18 cellular contexts compared by ENCODE assay signal in genomic region chr16:66262253-66263167, GRCh38.
DNase-seq lines count a peak whose midpoint lies in the region; ATAC-seq and TF ChIP-seq lines count a peak whose summit lies in the region.
"Had no signal": no experiment of that assay in that cellular context is flagged by ENCODE, and none has a peak within 500 bp of the region (broad histone marks: within the 10 kb centered on the region; RNA-seq: fewer than 3 reads in every experiment).

No MANE protein-coding gene starts in this region.

- WGBS in aorta, 2 donors: 91 to 93% methylated on average over 11 of the region's 11 CpGs

- H3K9me3 Mint-ChIP-seq in nephron: no peaks in the 10 kb centered on the region
- H3K9me3 Mint-ChIP-seq: naive thymus-derived CD8-positive, alpha-beta T cell; T-cell had no signal

- H3K4me1 ChIP-seq in aorta (ENCODE audit: control insufficient read depth in 1 of 2, insufficient read depth in 2 of 2, low read length in 2 of 2): no peaks in the 10 kb centered on the region
- H3K4me1 ChIP-seq: ascending aorta, right lobe of liver had no signal

- peak overlapping the region in 1 of 3 experiments; percentile 45 for H3K4me3 Mint-ChIP-seq in nephron
- H3K4me3 Mint-ChIP-seq: naive thymus-derived CD8-positive, alpha-beta T cell; T-cell had no signal

- H3K36me3 Mint-ChIP-seq in nephron (ENCODE audit: low read depth): no peaks in the 10 kb centered on the region
- H3K36me3 Mint-ChIP-seq: naive thymus-derived CD8-positive, alpha-beta T cell; T-cell had no signal

- no peaks in the 10 kb centered on the region for H3K27me3 ChIP-seq in aorta (ENCODE audit: control insufficient read depth in 1 of 2, insufficient read depth in 2 of 2, low read length in 1 of 2)
- H3K27me3 ChIP-seq: ascending aorta, right lobe of liver had no signal

- H3K27ac ChIP-seq in aorta (ENCODE audit: low read depth in 1 of 2, low read length in 2 of 2): no peak overlapping the region
- H3K27ac ChIP-seq: ascending aorta, right lobe of liver had no signal

- ATAC-seq in Right ventricle myocardium inferior: peak; percentile 63
- ATAC-seq in aorta (ENCODE audit: low FRiP score): peak; percentile 58
- ATAC-seq: naive thymus-derived CD8-positive, alpha-beta T cell; PC-3; right lobe of liver; T-cell had no signal

- intact Hi-C loops in Right ventricle myocardium inferior (cut with DNase I) (no loop called here), cardiac septum (cut with DNase I) (loop anchor here (10.0 kb wide), 1 partner anchor 228 kb away; no protein-coding TSS in a partner anchor), aorta (cut with DNase I) (no loop called here)

- no peaks in the 10 kb centered on the region for H3K36me3 ChIP-seq in aorta (ENCODE audit: control insufficient read depth in 1 of 2, insufficient read depth in 2 of 2, low read length in 1 of 2)
- H3K36me3 ChIP-seq: ascending aorta, right lobe of liver had no signal

- no peak for DNase-seq in Right ventricle myocardium inferior (ENCODE audit: missing footprints)
- no peak for DNase-seq in cardiac septum (ENCODE audit: low spot score)
- DNase-seq in fibroblast of peridontal ligament (ENCODE audit: extremely low read depth): peak; percentile 53
- peak; percentile 69 for DNase-seq in aorta
- DNase-seq in NCI-H1694 (lab: John Stamatoyannopoulos, UW): no peak
- no peak for DNase-seq in activated naive CD4-positive, alpha-beta T cell treated with anti-CD3 and anti-CD28 coated beads, Interleukin-2, amount 50 U/mL, for 16 hours
- DNase-seq in NCI-H774 (lab: John Stamatoyannopoulos, UW): no peak
- DNase-seq: ACHN; Caco-2; GF-D8; naive thymus-derived CD8-positive, alpha-beta T cell; NCI-H1417; NCI-H446 treated with DMSO at 0.1 percent for 48 hours; PC-3; T-cell had no signal

- peak overlapping the region; percentile 46 to 98 (median 97) for H3K27ac Mint-ChIP-seq in nephron
- H3K27ac Mint-ChIP-seq: naive thymus-derived CD8-positive, alpha-beta T cell; T-cell had no signal

- peaks cover 73% of the 10 kb centered on the region for H3K4me1 Mint-ChIP-seq in nephron

- TF ChIP-seq CTCF in nephron (IDR thresholded peaks at IDR 0.05; ENCODE audit: unreplicated experiment in 3 of 3): no peak

- H3K4me3 ChIP-seq in aorta (ENCODE audit: low read length in 2 of 2): no peak overlapping the region
- H3K4me3 ChIP-seq: ascending aorta, right lobe of liver had no signal

- peaks cover 10% of the 10 kb centered on the region for H3K27me3 Mint-ChIP-seq in nephron (ENCODE audit: low read depth)

- no peaks in the 10 kb centered on the region for H3K9me3 ChIP-seq in aorta (ENCODE audit: control insufficient read depth, low read length)
- H3K9me3 ChIP-seq: ascending aorta, Caco-2, right lobe of liver had no signal

Comparison
In these comparisons a context has a peak if more than half of its experiments do, and no peak if none do; other contexts are left out.
1. DNase-seq: peak in fibroblast of peridontal ligament (single experiment) and aorta (2 of 2); none in Right ventricle myocardium inferior (single experiment), cardiac septum (single experiment), NCI-H1694 (single experiment), activated naive CD4-positive, alpha-beta T cell treated with anti-CD3 and anti-CD28 coated beads, Interleukin-2, amount 50 U/mL, for 16 hours (single experiment) and NCI-H774 (single experiment).